26 cellular contexts compared by ENCODE assay signal in the genomic region with DNA sequence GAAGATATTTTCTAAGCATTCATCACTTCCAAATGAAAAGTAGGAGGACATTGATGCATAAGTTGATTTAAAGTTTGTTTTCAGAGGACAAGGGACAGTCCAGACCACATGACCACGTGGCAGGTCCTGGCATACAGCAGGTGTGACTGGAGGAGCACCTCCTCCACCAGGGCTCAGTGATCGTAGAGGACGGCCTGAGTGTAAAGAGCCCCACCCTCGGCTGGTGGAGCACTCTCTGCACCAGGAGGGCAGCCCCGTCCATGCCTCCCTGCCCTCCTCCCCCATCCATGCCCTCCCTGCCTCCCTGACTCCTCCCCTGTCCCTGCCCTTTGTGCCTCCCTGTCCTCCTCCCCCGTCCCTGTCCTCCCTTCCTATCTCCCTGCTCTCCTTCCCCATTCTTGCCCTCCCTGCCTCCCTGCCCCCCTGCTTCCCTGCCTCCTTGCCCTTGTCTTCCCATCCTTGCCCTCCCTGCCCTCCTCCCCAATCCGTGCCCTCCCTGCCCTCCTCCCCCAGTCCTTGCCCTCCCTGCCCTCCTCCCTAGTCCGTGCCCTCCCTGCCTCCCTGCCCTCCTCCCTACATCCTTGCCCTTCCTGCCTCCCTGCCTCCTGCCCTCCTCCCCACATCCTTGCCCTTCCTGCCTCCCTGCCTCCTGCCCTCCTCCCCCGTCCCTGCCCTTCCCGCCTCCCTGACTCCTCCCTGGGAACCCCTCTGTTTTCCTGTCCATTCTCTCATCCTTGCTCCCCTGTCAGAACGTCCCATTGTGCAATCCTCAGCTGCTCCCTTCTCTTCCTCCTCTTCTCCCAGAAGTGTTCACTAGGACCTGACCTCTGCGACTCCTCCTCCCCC. TPM values are rescaled to one million over a fixed set of nuclear protein-coding genes. Genes with fewer than 3 reads are reported as not detected.
A peak's percentile ranks its signal among the peaks of the same experiment; 100 is the strongest.
DNase-seq lines count a peak whose midpoint lies in the region; ATAC-seq, FAIRE-seq and TF ChIP-seq lines count a peak whose summit lies in the region.
"Had no signal": no experiment of that assay in that cellular context is flagged by ENCODE, and none has a peak within 500 bp of the region (broad histone marks: within the 10 kb centered on the region; RNA-seq: fewer than 3 reads in every experiment).

No MANE protein-coding gene starts in this region.

- H3K36me3 ChIP-seq in kidney (ENCODE audit: control insufficient read depth in 1 of 2, insufficient read depth in 2 of 2, low read length in 2 of 2) (peaks cover 0 to 8% of the 10 kb centered on the region in 2 donors), spleen (peaks cover 0 to 55% (median 13%) of the 10 kb centered on the region in 6 donors)
- H3K36me3 ChIP-seq: prostate gland, upper lobe of right lung had no signal

- FAIRE-seq in kidney (lab: Jason Lieb, UNC) (no peak), GM12892 (lab: Jason Lieb, UNC) (no peak)
- FAIRE-seq: A549, small intestine, TTC549 had no signal

- 63 to 76% (median 71%) methylated on average over 12 of the region's 12 CpGs for WGBS in spleen, 5 donors

- peaks cover 8% of the 10 kb centered on the region for H3K4me1 Mint-ChIP-seq in T-helper 17 cell
- H3K4me1 Mint-ChIP-seq: nephron had no signal

- TF ChIP-seq POLR2A in spleen (IDR thresholded peaks at IDR 0.05) (no peak), GM12892 (IDR thresholded peaks at IDR 0.05; ENCODE audit: low read depth, low read length) (no peak)

- H3K4me3 Mint-ChIP-seq in T-helper 17 cell: no peak overlapping the region
- H3K4me3 Mint-ChIP-seq: central memory CD8-positive, alpha-beta T cell; mesothelial cell of epicardium; nephron had no signal

- no peaks in the 10 kb centered on the region for H3K4me1 ChIP-seq in kidney (ENCODE audit: control insufficient read depth in 1 of 2, insufficient read depth in 1 of 2, low read depth in 1 of 2, low read length in 2 of 2)
- H3K4me1 ChIP-seq in spleen: peaks cover 9 to 16% (median 10%) of the 10 kb centered on the region in 6 donors
- H3K4me1 ChIP-seq: A549, ascending aorta, prostate gland, upper lobe of right lung had no signal

- H3K36me3 Mint-ChIP-seq in T-helper 17 cell (ENCODE audit: low read depth): peaks cover 7% of the 10 kb centered on the region

- H3K27ac Mint-ChIP-seq in T-helper 17 cell: peak overlapping the region; percentile 63
- H3K27ac Mint-ChIP-seq: mesothelial cell of epicardium, nephron had no signal

- no peak overlapping the region for H3K9ac ChIP-seq in kidney (ENCODE audit: low read length in 2 of 2)

- H3K9me3 ChIP-seq in T-helper 17 cell (ENCODE audit: control insufficient read depth, low read length, poor library complexity, severe bottlenecking) (no peaks in the 10 kb centered on the region), kidney (ENCODE audit: control insufficient read depth in 1 of 2, low read length in 2 of 2) (no peaks in the 10 kb centered on the region), spleen (no peaks in the 10 kb centered on the region)
- H3K9me3 ChIP-seq: A549, ascending aorta, gastroesophageal sphincter, prostate gland, upper lobe of right lung had no signal

- DNase-seq in activated CD8-positive, alpha-beta memory T cell treated with anti-CD3 and anti-CD28 coated beads, Interleukin-2, amount 50 U/mL, for 48 hours: peak; percentile 32
- DNase-seq in activated CD8-positive, alpha-beta memory T cell treated with anti-CD3 and anti-CD28 coated beads, Interleukin-2, amount 50 U/mL, for 4 hours: no peak
- DNase-seq in T-helper 17 cell: no peak
- peak; percentile 44 for DNase-seq in kidney
- peak; percentile 38 for DNase-seq in spleen
- DNase-seq in OCI-M2 (lab: John Stamatoyannopoulos, UW; ENCODE audit: unreplicated experiment): no peak
- no peak for DNase-seq in SKM-1 (lab: John Stamatoyannopoulos, UW; ENCODE audit: unreplicated experiment)
- no peak for DNase-seq in GM12892 (ENCODE audit: insufficient read length)
- DNase-seq: activated naive CD4-positive, alpha-beta T cell treated with Interleukin-2 at 50 U/mL for 16 hours; COR-L47; DND-41; GOT3; kidney glomerular epithelial cell; NCI-H1417 treated with DMSO at 0.1 percent for 48 hours; small intestine; stimulated activated CD4-positive, alpha-beta T cell treated with anti-CD3 and anti-CD28 coated beads, Interleukin-4, amount 100 ng/mL, for 1 hour; upper lobe of right lung had no signal

- no peak for ATAC-seq in T-helper 17 cell
- ATAC-seq: A549, esophagus mucosa, gastroesophageal sphincter, upper lobe of right lung had no signal

- H3K27me3 ChIP-seq in spleen (replicated peaks in 1 of 7): no peaks in the 10 kb centered on the region
- H3K27me3 ChIP-seq: ascending aorta, gastroesophageal sphincter, upper lobe of right lung had no signal

- TF ChIP-seq CTCF in kidney (IDR thresholded peaks at IDR 0.05; ENCODE audit: borderline replicate concordance, extremely low read depth, insufficient read depth) (no peak), spleen (IDR thresholded peaks at IDR 0.05 in 8 of 11, conservative IDR thresholded peaks at IDR 0.05 in 3 of 11) (no peak)

- no peak overlapping the region for H3K4me3 ChIP-seq in kidney (ENCODE audit: low read length in 2 of 2)
- H3K4me3 ChIP-seq in spleen: no peak overlapping the region
- H3K4me3 ChIP-seq: A549, ascending aorta, gastroesophageal sphincter, prostate gland, upper lobe of right lung had no signal

- H3K27ac ChIP-seq in kidney (ENCODE audit: low read depth in 2 of 2, low read length in 2 of 2): no peak overlapping the region
- H3K27ac ChIP-seq in spleen: no peak overlapping the region
- H3K27ac ChIP-seq: A549, ascending aorta, gastroesophageal sphincter, prostate gland, upper lobe of right lung had no signal

- no peaks in the 10 kb centered on the region for H3K27me3 Mint-ChIP-seq in T-helper 17 cell
- H3K27me3 Mint-ChIP-seq: central memory CD8-positive, alpha-beta T cell had no signal

- intact Hi-C loops in kidney (cut with DNase I): no loop called here
- intact Hi-C loops in spleen (cut with DNase I; ENCODE audit: low total_unique reads): loop anchor here (10.0 kb wide), 1 partner anchor 325 kb away; no protein-coding TSS in a partner anchor

RNA-seq across cellular contexts. Expression of a gene that starts 47.9 kb away (rescaled TPM):
- 10 to 100 TPM; 34.6 to 42.6 TPM for total RNA-seq in T-helper 17 cell
- 22.1 TPM for total RNA-seq in kidney
- 3.0 TPM for polyA plus RNA-seq in kidney (ENCODE audit: insufficient read depth, low read depth, low replicate concordance)
- total RNA-seq in spleen: 10 to 100 TPM; 26.5 to 45.5 (median 30.1) TPM
- 10 to 100 TPM in 1 of 3 donors, 1 to 10 TPM in 2; 7.6 to 11.4 (median 8.1) TPM for polyA plus RNA-seq in spleen
- polyA plus RNA-seq in GM12892 (2012; ENCODE audit: missing spikeins): 9.9 TPM

RNA-seq across cellular contexts. Expression of a gene that starts 50.3 kb away (rescaled TPM):
- total RNA-seq in T-helper 17 cell: 10 to 100 TPM; 12.5 to 12.8 TPM
- total RNA-seq in kidney: 7.0 TPM
- polyA plus RNA-seq in kidney (ENCODE audit: insufficient read depth, low read depth, low replicate concordance): 5.9 TPM
- total RNA-seq in spleen: 10 to 100 TPM in 1 of 7 donors, 1 to 10 TPM in 6; 5.9 to 13.6 (median 7.1) TPM
- 1 to 10 TPM; 6.5 to 9.0 (median 7.9) TPM for polyA plus RNA-seq in spleen
- 7.3 TPM for polyA plus RNA-seq in GM12892 (2012; ENCODE audit: missing spikeins)

RNA-seq across cellular contexts. Expression of a gene that starts 58.4 kb away (rescaled TPM):
- total RNA-seq in T-helper 17 cell (100 to 1,000 TPM; 111 to 130 TPM), kidney (77.4 TPM), spleen (100 to 1,000 TPM in 2 of 7 donors, 10 to 100 TPM in 5; 57.2 to 116 (median 73.0) TPM)
- polyA plus RNA-seq in kidney (ENCODE audit: insufficient read depth, low read depth, low replicate concordance) (65.4 TPM), spleen (100 to 1,000 TPM in 2 of 3 donors, 10 to 100 TPM in 1; 79.8 to 165 (median 107) TPM)
- 10.2 TPM for polyA plus RNA-seq in GM12892 (2012; ENCODE audit: missing spikeins)

Comparison
In these comparisons a context has a peak if more than half of its experiments do, and no peak if none do; other contexts are left out.
1. DNase-seq: peak in activated CD8-positive, alpha-beta memory T cell treated with anti-CD3 and anti-CD28 coated beads, Interleukin-2, amount 50 U/mL, for 48 hours (single experiment), kidney (single experiment) and spleen (single experiment); none in activated CD8-positive, alpha-beta memory T cell treated with anti-CD3 and anti-CD28 coated beads, Interleukin-2, amount 50 U/mL, for 4 hours (single experiment), T-helper 17 cell (0 of 3), OCI-M2 (single experiment), SKM-1 (single experiment) and GM12892 (single experiment).